1 cellular context compared by ENCODE assay signal in genomic region chr22:35904332-35904692, GRCh38.
TF ChIP-seq lines count a peak whose summit lies in the region.

No MANE protein-coding gene starts in this region.

TF ChIP-seq in GM23338, 12 proteins besides CTCF, POLR2A, EP300 and RAD21 (continued from another document):
- TF ChIP-seq ZNF462 (CRISPR knock-in tag; IDR thresholded peaks at IDR 0.05) (no peak), STAT1 (IDR thresholded peaks at IDR 0.05; ENCODE audit: unreplicated experiment) (no peak), REST (IDR thresholded peaks at IDR 0.05; ENCODE audit: unreplicated experiment) (no peak), ETS1 (IDR thresholded peaks at IDR 0.05) (no peak), EZH2phosphoT487 (IDR thresholded peaks at IDR 0.05; ENCODE audit: unreplicated experiment) (no peak), JUNB (IDR thresholded peaks at IDR 0.05; ENCODE audit: unreplicated experiment) (no peak), NANOG (IDR thresholded peaks at IDR 0.05; ENCODE audit: borderline replicate concordance) (no peak)
TF ChIP-seq in GM23338: peak in this region for 0.
